In genomic region chr15:46280753-46281521, GRCh38 we compare ENCODE assay signal across 10 cellular contexts.
DNase-seq lines count a peak whose midpoint lies in the region; ATAC-seq, FAIRE-seq and TF ChIP-seq lines count a peak whose summit lies in the region.
"Had no signal": no experiment of that assay in that cellular context is flagged by ENCODE, and none has a peak within 500 bp of the region (broad histone marks: within the 10 kb centered on the region; RNA-seq: fewer than 3 reads in every experiment).

No MANE protein-coding gene starts in this region.

- H3K79me2 ChIP-seq in H9 (ENCODE audit: insufficient read depth, low read length) = no peaks in the 10 kb centered on the region

- H3K4me1 ChIP-seq in H9 (ENCODE audit: insufficient read depth, low read length) = no peaks in the 10 kb centered on the region

- H3K4ac ChIP-seq in H9 (ENCODE audit: low read depth, low read length) = no peak overlapping the region

- no peak overlapping the region for H2BK15ac ChIP-seq in H9 (ENCODE audit: low read depth, low read length)

- no peaks in the 10 kb centered on the region for H3K9me3 ChIP-seq in H9 (ENCODE audit: control insufficient read depth, low read depth, low read length)
- H3K9me3 ChIP-seq: BLaER1, neutrophil had no signal

- no CpG with 5 or more reads among the region's 4 CpGs for WGBS in H9 (ENCODE audit: extremely low coverage, insufficient read length, low lambda C conversion rate)

- H2BK20ac ChIP-seq in H9 (ENCODE audit: low read depth, low read length, poor library complexity, severe bottlenecking) = no peak overlapping the region

- H3K4me1 Mint-ChIP-seq in H9 = no peaks in the 10 kb centered on the region

- no peak overlapping the region for H2BK120ac ChIP-seq in H9 (ENCODE audit: low read depth, low read length, poor library complexity, severe bottlenecking)

- H3K9me3 Mint-ChIP-seq in H9 = 0 out of 5 replicates have a peak, but pooled peaks cover 0 to 5% of the 10 kb centered on the region in 2 experiments

- no peak overlapping the region for H3K4me2 ChIP-seq in H9 (ENCODE audit: insufficient read depth, insufficient read length, low read length)
- H3K4me2 ChIP-seq: BLaER1 had no signal

- H4K5ac ChIP-seq in H9 (ENCODE audit: insufficient read length, low read depth, low read length) = no peak overlapping the region

- ATAC-seq in HG02678 (IDR thresholded peaks at IDR 0.05; ENCODE audit: unreplicated experiment) (no peak), GM18873 (IDR thresholded peaks at IDR 0.05; ENCODE audit: low FRiP score, unreplicated experiment) (no peak)

- no peak overlapping the region for H2BK5ac ChIP-seq in H9 (ENCODE audit: insufficient read length, low read length)

- no peaks in the 10 kb centered on the region; a peak in 1 of 7 replicates for H3K36me3 Mint-ChIP-seq in H9 (ENCODE audit: insufficient read depth in 1 of 3, low read depth in 3 of 3)

- H4K8ac ChIP-seq in H9 (replicated peaks; ENCODE audit: insufficient read length, low read depth, low read length) = no peak overlapping the region

- H3T11ph ChIP-seq in H9 (ENCODE audit: low read length) = no peak overlapping the region

- no peak overlapping the region for H4K91ac ChIP-seq in H9 (ENCODE audit: insufficient read length, low read depth, low read length)

- H3K18ac ChIP-seq in H9 (ENCODE audit: insufficient read length, low read depth, low read length) = no peak overlapping the region

- H3K14ac ChIP-seq in H9 (ENCODE audit: insufficient read depth, low read length) = no peak overlapping the region

- no peaks in the 10 kb centered on the region for H4K20me1 ChIP-seq in H9 (ENCODE audit: control insufficient read depth, insufficient read depth, insufficient read length)
- H4K20me1 ChIP-seq: BLaER1 had no signal

- no peaks in the 10 kb centered on the region for H3K79me1 ChIP-seq in H9 (ENCODE audit: insufficient read depth, low read depth, low read length, poor library complexity, severe bottlenecking)

- H3K56ac ChIP-seq in H9 (ENCODE audit: insufficient read length, low read depth, low read length) = no peak overlapping the region

- H3K23ac ChIP-seq in H9 (ENCODE audit: insufficient read length, low read depth, low read length) = no peak overlapping the region

- no peak overlapping the region for H3K27ac Mint-ChIP-seq in H9

- H2AK5ac ChIP-seq in H9 (ENCODE audit: insufficient read length, low read length) = no peak overlapping the region

- TF ChIP-seq CTCF in 22Rv1 (IDR thresholded peaks at IDR 0.05) (peak; percentile 20; the same call in 1 of the 2 replicates), H9 (conservative IDR thresholded peaks at IDR 0.05) (peak; percentile 65)

- no peaks in the 10 kb centered on the region for H3K23me2 ChIP-seq in H9 (ENCODE audit: insufficient read length, low read depth, low read length, poor library complexity, severe bottlenecking)

- H3K27ac ChIP-seq in 22Rv1 (no peak overlapping the region), H9 (ENCODE audit: insufficient read length, low read depth, low read length) (no peak overlapping the region)
- H3K27ac ChIP-seq: BLaER1, neutrophil had no signal

- no peaks in the 10 kb centered on the region for H3K27me3 ChIP-seq in H9 (ENCODE audit: insufficient read depth, low read length)
- H3K27me3 ChIP-seq: BLaER1, neutrophil had no signal

- H2BK12ac ChIP-seq in H9 (ENCODE audit: insufficient read length, low read depth, low read length) = no peak overlapping the region

- FAIRE-seq in urothelium cell line (lab: Jason Lieb, UNC) = no peak

- H3K27me3 Mint-ChIP-seq in H9 (ENCODE audit: low read depth) = no peaks in the 10 kb centered on the region

- H3K9ac ChIP-seq in H9 (ENCODE audit: extremely low read depth, insufficient read length, low read length) = no peak overlapping the region
- H3K9ac ChIP-seq: BLaER1 had no signal

- DNase-seq in H9 (peak; percentile 43), NCI-H524 (lab: John Stamatoyannopoulos, UW) (peak; percentile 91 to 95), dermis microvascular lymphatic vessel endothelial cell (ENCODE audit: low read depth in 2 of 2) (peak; percentile 20 to 46), urothelium cell line (ENCODE audit: low spot score) (no peak)
- DNase-seq in stimulated activated CD4-positive, alpha-beta T cell treated with anti-CD3 and anti-CD28 coated beads, Interleukin-4, amount 100 ng/mL, for 1 hour = no peak

- no peak overlapping the region for H2AFZ ChIP-seq in H9 (ENCODE audit: low read length)

- no peak overlapping the region for H3K4me3 Mint-ChIP-seq in H9

Comparison
In these comparisons a context has a peak if more than half of its experiments do, and no peak if none do; other contexts are left out.
1. DNase-seq: peak in H9 (single experiment), NCI-H524 (2 of 2) and dermis microvascular lymphatic vessel endothelial cell (2 of 2); none in urothelium cell line (single experiment) and stimulated activated CD4-positive, alpha-beta T cell treated with anti-CD3 and anti-CD28 coated beads, Interleukin-4, amount 100 ng/mL, for 1 hour (single experiment).